Comparison of ENCODE assay signal across 33 cellular contexts in genomic region chr3:82222401-82222800, GRCh38.
"Had no signal": no experiment of that assay in that cellular context is flagged by ENCODE, and none has a peak within 500 bp of the region (broad histone marks: within the 10 kb centered on the region; RNA-seq: fewer than 3 reads in every experiment).

No MANE protein-coding gene starts in this region.

- H3K36me3 ChIP-seq: adrenal gland, brain microvascular endothelial cell, breast epithelium had no signal

- H3K4me3 ChIP-seq: adrenal gland, body of pancreas, breast epithelium had no signal

- H3K4me1 ChIP-seq: adrenal gland, breast epithelium had no signal

- H3K27me3 ChIP-seq: adrenal gland, body of pancreas, brain microvascular endothelial cell, breast epithelium had no signal

- H3K9me3 ChIP-seq: adrenal gland, body of pancreas had no signal

- ATAC-seq: activated CD8-positive, alpha-beta T cell treated with anti-CD3 and anti-CD28 coated beads for 36 hours; activated naive CD4-positive, alpha-beta T cell treated with anti-CD3 and anti-CD28 coated beads, Interleukin-2, amount 50 U/mL, for 72 hours; activated T-cell treated with anti-CD3 and anti-CD28 coated beads, Interleukin-2, amount 50 U/mL, for 4 hours; activated T-cell treated with anti-CD3 and anti-CD28 coated beads, Interleukin-2, amount 50 U/mL, for 72 hours; activated T-helper 17 cell treated with anti-CD3 and anti-CD28 coated beads, Interleukin-2, amount 50 U/mL, for 72 hours; body of pancreas had no signal

- FAIRE-seq: astrocyte, TTC549 had no signal

- DNase-seq: activated B cell treated with CpG ODN at 0.5 μM for 24 hours; activated CD4-positive, alpha-beta memory T cell treated with anti-CD3 and anti-CD28 coated beads for 36 hours; activated CD4-positive, alpha-beta T cell treated with anti-CD3 and anti-CD28 coated beads for 4 hours; activated CD4-positive, alpha-beta T cell treated with anti-CD3 and anti-CD28 coated beads, Interleukin-2, amount 10 ng/mL, durations not matched to agents 24 days and 14 days; activated CD4-positive, alpha-beta T cell treated with anti-CD3 and anti-CD28 coated beads, Interleukin-2, amount 50 U/mL, for 1 hour; activated CD4-positive, alpha-beta T cell treated with anti-CD3 and anti-CD28 coated beads, Interleukin-2, amount 50 U/mL, for 4 hours; activated CD4-positive, CD25-positive, alpha-beta regulatory T cell treated with anti-CD3 and anti-CD28 coated beads, Interleukin-2, amount 50 U/mL, for 72 hours; activated CD8-positive, alpha-beta memory T cell treated with anti-CD3 and anti-CD28 coated beads, Interleukin-2, amount 50 U/mL, for 4 hours; activated CD8-positive, alpha-beta T cell treated with anti-CD3 and anti-CD28 coated beads for 36 hours; activated effector memory CD4-positive, alpha-beta T cell treated with anti-CD3 and anti-CD28 coated beads, Interleukin-2, amount 50 U/mL, for 16 hours; activated gamma-delta T cell treated with Interleukin-2 at 50 U/mL for 16 hours; activated naive CD4-positive, alpha-beta T cell; activated naive CD4-positive, alpha-beta T cell treated with anti-CD3 and anti-CD28 coated beads for 36 hours; activated naive CD4-positive, alpha-beta T cell treated with anti-CD3 and anti-CD28 coated beads, Interleukin-2, amount 50 U/mL, for 16 hours; activated naive CD8-positive, alpha-beta T cell treated with anti-CD3 and anti-CD28 coated beads for 36 hours; activated T-cell treated with anti-CD3 and anti-CD28 coated beads for 4 hours; activated T-cell treated with anti-CD3 and anti-CD28 coated beads, Interleukin-2, amount 50 U/mL, for 1 hour; activated T-cell treated with anti-CD3 and anti-CD28 coated beads, Interleukin-2, amount 50 U/mL, for 4 hours; activated T-cell treated with anti-CD3 and anti-CD28 coated beads, Interleukin-2, amount 50 U/mL, for 72 hours; adrenal gland; amniotic stem cell; aorta; body of pancreas; brain microvascular endothelial cell; central memory CD4-positive, alpha-beta T cell; T-helper 2 cell; T-helper 9 cell had no signal

- H3K27ac ChIP-seq: adrenal gland, body of pancreas, brain microvascular endothelial cell, breast epithelium, VCaP had no signal
